ENCODE assay signal across 18 cellular contexts in the genomic region with DNA sequence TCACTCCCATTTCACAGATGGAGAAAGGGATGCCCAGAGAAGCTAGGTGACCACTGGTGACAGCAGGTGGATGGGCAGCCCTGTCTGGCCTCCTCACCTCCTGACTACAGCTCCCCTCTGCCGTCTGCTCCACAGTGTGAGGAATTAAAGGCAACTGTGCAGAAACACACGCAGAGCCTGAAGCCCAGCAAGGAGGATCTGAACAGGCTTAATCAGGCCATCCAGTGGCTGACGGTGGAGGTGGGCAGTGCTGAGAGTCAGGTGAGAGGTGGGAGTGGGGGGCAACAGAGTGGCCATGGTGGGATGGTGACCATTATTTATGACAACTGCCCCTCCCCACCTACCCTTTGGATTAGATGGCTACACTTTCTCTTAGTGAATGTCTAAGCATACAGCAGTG. TPM values are rescaled to one million over a fixed set of nuclear protein-coding genes. Genes with fewer than 3 reads are reported as not detected.
DNase-seq lines count a peak whose midpoint lies in the region; ATAC-seq and TF ChIP-seq lines count a peak whose summit lies in the region.
"Had no signal": no experiment of that assay in that cellular context is flagged by ENCODE, and none has a peak within 500 bp of the region (broad histone marks: within the 10 kb centered on the region; RNA-seq: fewer than 3 reads in every experiment).

No MANE protein-coding gene starts in this region.

- no peak overlapping the region for H2AFZ ChIP-seq in neuronal stem cell (ENCODE audit: low read length)

- no peak overlapping the region for H2BK12ac ChIP-seq in neuronal stem cell (ENCODE audit: low read length)

- no peak overlapping the region for H3K27ac Mint-ChIP-seq in endodermal cell
- H3K27ac Mint-ChIP-seq: CD8-positive, alpha-beta T cell; HFFc6 had no signal

- TF ChIP-seq CTCF in heart right ventricle (IDR thresholded peaks at IDR 0.05) (no peak), endodermal cell (conservative IDR thresholded peaks at IDR 0.05) (no peak)

- H3K36me3 ChIP-seq in heart right ventricle (no peaks in the 10 kb centered on the region), endodermal cell (ENCODE audit: control insufficient read depth, insufficient read depth, low read length) (no peaks in the 10 kb centered on the region), neuronal stem cell (replicated peaks in 1 of 2; ENCODE audit: control insufficient read depth in 2 of 2, insufficient read depth in 2 of 2, low read length in 2 of 2) (no peaks in the 10 kb centered on the region)

- peaks cover 0 to 22% (median 6%) of the 10 kb centered on the region in 9 donors for H3K4me1 ChIP-seq in heart right ventricle
- no peaks in the 10 kb centered on the region for H3K4me1 ChIP-seq in endodermal cell (ENCODE audit: control insufficient read depth, insufficient read depth, low read length)
- peaks cover 3 to 15% of the 10 kb centered on the region in 2 donors for H3K4me1 ChIP-seq in neuronal stem cell (ENCODE audit: control insufficient read depth in 2 of 2, insufficient read depth in 1 of 2, low read depth in 1 of 2, low read length in 2 of 2)

- H3K27ac ChIP-seq in heart right ventricle: no peak overlapping the region
- H3K27ac ChIP-seq in endodermal cell (ENCODE audit: low read depth, low read length): no peak overlapping the region
- H3K27ac ChIP-seq in neuronal stem cell (replicated peaks; ENCODE audit: low read length): no peak overlapping the region

- H3K14ac ChIP-seq in neuronal stem cell (ENCODE audit: low read length): no peak overlapping the region

- no peaks in the 10 kb centered on the region for H3K79me1 ChIP-seq in neuronal stem cell (ENCODE audit: low read depth, low read length)

- no peaks in the 10 kb centered on the region for H3K9me3 ChIP-seq in heart right ventricle
- H3K9me3 ChIP-seq in endodermal cell (ENCODE audit: control insufficient read depth, low read length): no peaks in the 10 kb centered on the region
- no peaks in the 10 kb centered on the region for H3K9me3 ChIP-seq in neuronal stem cell (replicated peaks in 1 of 2; ENCODE audit: control insufficient read depth in 2 of 2, insufficient read depth in 1 of 2, low read depth in 1 of 2, low read length in 2 of 2)

- H3K4me3 Mint-ChIP-seq in endodermal cell: no peak overlapping the region
- H3K4me3 Mint-ChIP-seq: CD14-positive monocyte; CD8-positive, alpha-beta T cell; HFFc6 had no signal

- intact Hi-C loops in cardiac septum (cut with DNase I): loop anchor here (5.0 kb wide), 1 partner anchor 58 kb away; no protein-coding TSS in a partner anchor
- intact Hi-C loops in heart right ventricle (cut with DNase I): loop anchor here in 5 of 10 donors (5.0 to 10.0 kb wide), 5 partner anchors 58 to 118 kb away; no protein-coding TSS in a partner anchor

- WGBS in heart right ventricle, 2 donors: 65 to 81% methylated on average over 3 of the region's 3 CpGs
- WGBS in endodermal cell (ENCODE audit: insufficient coverage in 1 of 2, insufficient read length in 1 of 2), 2 experiments: 82 to 100% methylated on average over 1 to 3 of the region's 3 CpGs
- WGBS in neuronal stem cell (ENCODE audit: extremely low coverage in 2 of 2, insufficient read length in 2 of 2, insufficient replicate concordance in 1 of 2), 2 donors: no CpG with 5 or more reads among the region's 3 CpGs

- peak overlapping the region; percentile 22 for H3K23ac ChIP-seq in neuronal stem cell (ENCODE audit: low read depth, low read length, poor library complexity)

- no peak overlapping the region for H2AK5ac ChIP-seq in neuronal stem cell (ENCODE audit: low read depth, low read length)

- DNase-seq in cardiac septum (ENCODE audit: low spot score): peak; percentile 61
- DNase-seq in heart right ventricle: no peak
- peak; percentile 32 for DNase-seq in endodermal cell
- DNase-seq in neuronal stem cell (ENCODE audit: low spot score): no peak
- DNase-seq in ureter (ENCODE audit: low spot score): peak; percentile 28
- no peak for DNase-seq in GF-D8 (lab: John Stamatoyannopoulos, UW)
- DNase-seq: COR-L47, DMS153, DMS79 treated with DMSO at 0.1 percent for 48 hours, EL, HCEC 1CT, HFFc6 had no signal

- ATAC-seq in heart right ventricle: no peak
- no peak for ATAC-seq in GM21367 (IDR thresholded peaks at IDR 0.05; ENCODE audit: unreplicated experiment)
- ATAC-seq in GM18502 (IDR thresholded peaks at IDR 0.05; ENCODE audit: poor library complexity, unreplicated experiment): no peak
- ATAC-seq: CD8-positive, alpha-beta T cell had no signal

- H4K91ac ChIP-seq in neuronal stem cell (ENCODE audit: low read depth, low read length, poor library complexity): no peak overlapping the region

- H3K9ac ChIP-seq in endodermal cell (ENCODE audit: extremely low read depth, low read length, poor library complexity, severe bottlenecking) (no peak overlapping the region), neuronal stem cell (ENCODE audit: low read depth, low read length, poor library complexity) (no peak overlapping the region)

- H3K36me3 Mint-ChIP-seq in endodermal cell (ENCODE audit: low read depth): no peaks in the 10 kb centered on the region
- H3K36me3 Mint-ChIP-seq: CD14-positive monocyte; CD8-positive, alpha-beta T cell had no signal

- no peak overlapping the region for H2BK5ac ChIP-seq in neuronal stem cell (ENCODE audit: low read length)

- H3K27me3 Mint-ChIP-seq in endodermal cell (ENCODE audit: insufficient read depth): peaks cover 54% of the 10 kb centered on the region

- H3K4ac ChIP-seq in neuronal stem cell (ENCODE audit: low read length): no peak overlapping the region

- H3K18ac ChIP-seq in neuronal stem cell (ENCODE audit: low read length): no peak overlapping the region

- H2BK15ac ChIP-seq in neuronal stem cell (ENCODE audit: low read length): no peak overlapping the region

- no peaks in the 10 kb centered on the region for H3K9me3 Mint-ChIP-seq in endodermal cell
- H3K9me3 Mint-ChIP-seq: CD8-positive, alpha-beta T cell; HFFc6 had no signal

- H3K27me3 ChIP-seq in heart right ventricle (peaks cover 0 to 58% (median 32%) of the 10 kb centered on the region in 7 donors), endodermal cell (ENCODE audit: control insufficient read depth, insufficient read depth, low read length, poor library complexity, severe bottlenecking) (peaks cover 32% of the 10 kb centered on the region), neuronal stem cell (ENCODE audit: control insufficient read depth in 3 of 3, insufficient read depth in 3 of 3, low read depth in 1 of 3, low read length in 3 of 3) (peaks cover 0 to 13% (median 2%) of the 10 kb centered on the region in 3 experiments)

- no peak overlapping the region for H3K4me2 ChIP-seq in neuronal stem cell (ENCODE audit: insufficient read depth, low read length, poor library complexity, severe bottlenecking)

- H3K4me3 ChIP-seq in heart right ventricle: no peak overlapping the region
- H3K4me3 ChIP-seq in endodermal cell (ENCODE audit: low read length): no peak overlapping the region
- H3K4me3 ChIP-seq in neuronal stem cell (ENCODE audit: low read length in 2 of 2): no peak overlapping the region

- no peak overlapping the region for H2BK120ac ChIP-seq in neuronal stem cell (ENCODE audit: low read depth, low read length)

- H3K4me1 Mint-ChIP-seq in endodermal cell: peaks cover 5% of the 10 kb centered on the region

- H4K8ac ChIP-seq in neuronal stem cell (ENCODE audit: low read depth, low read length): no peak overlapping the region

RNA-seq across cellular contexts. Expression of gene KRT86, which starts 1.2 kb away (rescaled TPM):
- not detected for total RNA-seq in cardiac septum
- under 1 TPM in 1 of 10 donors, not detected in 9; 0.19 TPM for total RNA-seq in heart right ventricle
- under 1 TPM in 1 of 2 donors, not detected in 1; 0.01 TPM for polyA plus RNA-seq in heart right ventricle
- total RNA-seq in endodermal cell: not detected
- polyA plus RNA-seq in endodermal cell (2013, experiment 1 of 2): not detected
- polyA plus RNA-seq in endodermal cell (2013, experiment 2 of 2): not detected
- polyA plus RNA-seq in neuronal stem cell (2013, experiment 1 of 2): 0.06 TPM
- polyA plus RNA-seq in neuronal stem cell (2013, experiment 2 of 2): 0.08 TPM
- total RNA-seq in ureter: 0.62 TPM
- total RNA-seq: A673 had no signal
- polyA plus RNA-seq: CD14-positive monocyte had no signal

RNA-seq across cellular contexts. Expression of gene KRT81, which starts 15.6 kb away (rescaled TPM):
- not detected for total RNA-seq in cardiac septum
- not detected for total RNA-seq in heart right ventricle
- not detected for polyA plus RNA-seq in heart right ventricle
- not detected for total RNA-seq in endodermal cell
- not detected for polyA plus RNA-seq in endodermal cell (2013, experiment 1 of 2)
- polyA plus RNA-seq in endodermal cell (2013, experiment 2 of 2): not detected
- polyA plus RNA-seq in neuronal stem cell (2013, experiment 1 of 2): 0.03 TPM
- not detected for polyA plus RNA-seq in neuronal stem cell (2013, experiment 2 of 2)
- not detected for total RNA-seq in ureter
- total RNA-seq: CD8-positive, alpha-beta T cell had no signal
- polyA plus RNA-seq: CD14-positive monocyte had no signal

RNA-seq across cellular contexts. Expression of gene KRT7, which starts 42.6 kb away (rescaled TPM):
- total RNA-seq in cardiac septum (1.2 TPM), heart right ventricle (10 to 100 TPM in 1 of 10 donors, 1 to 10 TPM in 4, under 1 TPM in 2, not detected in 3; 0.59 to 10.8 (median 2.3) TPM), endodermal cell (1 to 10 TPM in 1 of 2 donors, not detected in 1; 1.5 TPM), ureter (2,511 TPM)
- 1 to 10 TPM in 1 of 2 donors, under 1 TPM in 1; 0.88 to 1.4 TPM for polyA plus RNA-seq in heart right ventricle
- polyA plus RNA-seq in endodermal cell (2013, experiment 1 of 2): 1.6 TPM
- polyA plus RNA-seq in endodermal cell (2013, experiment 2 of 2): 0.37 TPM
- polyA plus RNA-seq in neuronal stem cell (2013, experiment 1 of 2): 0.24 TPM
- polyA plus RNA-seq in neuronal stem cell (2013, experiment 2 of 2): 0.18 TPM
- total RNA-seq: CD8-positive, alpha-beta T cell had no signal

RNA-seq across cellular contexts. Expression of gene KRT83, which starts 45.5 kb away (rescaled TPM):
- not detected for total RNA-seq in cardiac septum
- not detected for total RNA-seq in heart right ventricle
- polyA plus RNA-seq in heart right ventricle: not detected
- total RNA-seq in endodermal cell: not detected
- not detected for polyA plus RNA-seq in endodermal cell (2013, experiment 1 of 2)
- polyA plus RNA-seq in endodermal cell (2013, experiment 2 of 2): not detected
- not detected for polyA plus RNA-seq in neuronal stem cell (2013, experiment 1 of 2)
- not detected for polyA plus RNA-seq in neuronal stem cell (2013, experiment 2 of 2)
- not detected for total RNA-seq in ureter
- total RNA-seq: A673; CD8-positive, alpha-beta T cell; H4; HFFc6 had no signal
- polyA plus RNA-seq: CD14-positive monocyte had no signal

Comparison
In these comparisons a context has a peak if more than half of its experiments do, and no peak if none do; other contexts are left out.
1. DNase-seq: peak in cardiac septum (single experiment), endodermal cell (single experiment) and ureter (single experiment); none in heart right ventricle (0 of 2), neuronal stem cell (single experiment) and GF-D8 (single experiment).
2. RNA of gene KRT7, which starts 42.6 kb away (total RNA-seq): 2,511 TPM in ureter (single experiment); 0.59 to 10.8 TPM in heart right ventricle, 1.5 TPM in endodermal cell and 1.2 TPM in cardiac septum (single experiment); every median in the first group is over 100 times any median in the second.